13 cellular contexts compared by ENCODE assay signal in the genomic region with DNA sequence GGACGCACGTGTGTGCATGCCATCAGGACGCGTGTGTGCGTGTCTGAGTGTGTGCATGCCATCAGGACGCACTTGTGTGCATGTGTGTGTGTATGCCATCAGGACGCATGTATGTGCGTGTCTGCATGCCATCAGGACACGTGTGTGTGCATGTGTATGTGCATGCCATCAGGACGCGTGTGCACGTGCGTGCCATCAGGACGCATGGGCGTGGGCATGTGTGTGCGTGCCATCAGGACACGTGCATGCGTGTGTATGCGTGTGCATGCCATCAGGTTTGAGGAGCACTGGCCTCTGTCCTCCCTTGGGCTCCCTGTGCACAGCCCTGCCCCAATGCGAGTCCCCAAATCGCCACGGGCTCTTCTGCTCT. TPM values are rescaled to one million over a fixed set of nuclear protein-coding genes. Genes with fewer than 3 reads are reported as not detected.
"Had no signal": no experiment of that assay in that cellular context is flagged by ENCODE, and none has a peak within 500 bp of the region (broad histone marks: within the 10 kb centered on the region; RNA-seq: fewer than 3 reads in every experiment).

No MANE protein-coding gene starts in this region.

- H3K27ac ChIP-seq: coronary artery, hepatocyte, thyroid gland, vagina had no signal

- H3K27me3 ChIP-seq: hepatocyte, right atrium auricular region, thyroid gland, vagina had no signal

- H3K4me3 ChIP-seq: coronary artery, hepatocyte, right atrium auricular region, thyroid gland, vagina had no signal

- FAIRE-seq: small intestine, TTC549 had no signal

- H3K9me3 ChIP-seq: right atrium auricular region, thyroid gland, vagina had no signal

- H3K4me1 ChIP-seq: thyroid gland, vagina had no signal

- H2AFZ ChIP-seq: hepatocyte had no signal

- ATAC-seq: T-helper 17 cell had no signal

- H3K4me2 ChIP-seq: hepatocyte had no signal

- DNase-seq: activated CD4-positive, CD25-positive, alpha-beta regulatory T cell; activated T-cell treated with anti-CD3 and anti-CD28 coated beads, Interleukin-2, amount 50 U/mL, for 1 hour; central memory CD4-positive, alpha-beta T cell; effector CD8-positive, alpha-beta T cell; small intestine; T-helper 17 cell; thyroid gland had no signal

RNA-seq across cellular contexts. Expression of gene C1QTNF12, which starts 12.6 kb away (rescaled TPM):
- total RNA-seq: liver, right atrium auricular region, vagina had no signal
